ENCODE assay signal across 22 cellular contexts in the genomic region with DNA sequence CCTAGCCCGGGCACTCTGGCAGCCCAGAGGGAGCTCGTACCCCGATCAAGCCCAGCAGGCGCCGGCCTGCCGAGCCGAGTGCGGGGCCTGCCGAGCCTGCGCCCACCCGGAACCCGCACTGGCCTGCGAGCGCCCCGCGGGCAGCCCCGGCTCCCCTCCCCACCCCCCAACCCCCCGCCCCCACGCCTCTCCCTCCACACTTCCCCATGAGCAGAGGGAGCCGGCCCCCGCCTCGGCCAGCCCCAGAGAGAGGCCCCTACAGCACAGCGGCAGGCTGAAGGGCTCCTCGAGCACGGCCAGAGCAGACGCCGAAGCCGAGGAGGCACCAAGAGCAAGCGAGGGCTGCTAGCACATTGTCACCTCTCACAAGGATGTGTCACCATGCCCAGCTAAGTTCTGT.
"Had no signal": no experiment of that assay in that cellular context is flagged by ENCODE, and none has a peak within 500 bp of the region (broad histone marks: within the 10 kb centered on the region; RNA-seq: fewer than 3 reads in every experiment).

No MANE protein-coding gene starts in this region.

- FAIRE-seq: frontal cortex, kidney, TTC549 had no signal

- H3K36me3 Mint-ChIP-seq: activated naive CD4-positive, alpha-beta T cell treated with anti-CD3 and anti-CD28 coated beads, Interleukin-2, amount 50 U/mL, for 72 hours; natural killer cell treated with Interleukin-12 subunit alpha and Interleukin-12 subunit beta and Interleukin-15 and Interleukin-18, amount 100 ng/mL, for 72 hours; stimulated activated effector memory CD8-positive, alpha-beta T cell treated with anti-CD3 and anti-CD28 coated beads, Interleukin-12 subunit alpha, Interleukin-12 subunit beta, amount 100 ng/mL, for 72 hours had no signal

- H3K4me3 Mint-ChIP-seq: activated CD4-positive, alpha-beta T cell treated with anti-CD3 and anti-CD28 coated beads, Interleukin-2, amount 10 ng/mL, durations not matched to agents 24 days and 14 days; activated T-cell treated with anti-CD3 and anti-CD28 coated beads, Interleukin-2, amount 50 U/mL, for 72 hours; memory B cell; natural killer cell treated with Interleukin-12 subunit alpha and Interleukin-12 subunit beta and Interleukin-15 and Interleukin-18, amount 100 ng/mL, for 72 hours; stimulated activated effector memory CD8-positive, alpha-beta T cell treated with anti-CD3 and anti-CD28 coated beads, Interleukin-12 subunit alpha, Interleukin-12 subunit beta, amount 100 ng/mL, for 72 hours had no signal

- H3K9me3 ChIP-seq: heart left ventricle, thoracic aorta, uterus had no signal

- H3K4me1 Mint-ChIP-seq: activated CD4-positive, alpha-beta T cell treated with anti-CD3 and anti-CD28 coated beads, Interleukin-2, amount 10 ng/mL, durations not matched to agents 24 days and 14 days had no signal

- H3K4me3 ChIP-seq: coronary artery, heart left ventricle, thoracic aorta, uterus had no signal

- H3K27me3 Mint-ChIP-seq: activated CD4-positive, alpha-beta T cell treated with anti-CD3 and anti-CD28 coated beads, Interleukin-2, amount 10 ng/mL, durations not matched to agents 24 days and 14 days; memory B cell; natural killer cell treated with Interleukin-12 subunit alpha and Interleukin-12 subunit beta and Interleukin-15 and Interleukin-18, amount 100 ng/mL, for 72 hours had no signal

- H3K27ac ChIP-seq: coronary artery, epithelial cell of prostate, heart left ventricle, thoracic aorta, uterus had no signal

- H3K36me3 ChIP-seq: thoracic aorta, uterus had no signal

- H3K9me3 Mint-ChIP-seq: activated CD4-positive, alpha-beta T cell treated with anti-CD3 and anti-CD28 coated beads, Interleukin-2, amount 10 ng/mL, durations not matched to agents 24 days and 14 days; activated naive CD4-positive, alpha-beta T cell treated with anti-CD3 and anti-CD28 coated beads, Interleukin-2, amount 50 U/mL, for 72 hours; activated T-cell treated with anti-CD3 and anti-CD28 coated beads, Interleukin-2, amount 50 U/mL, for 72 hours; memory B cell; natural killer cell treated with Interleukin-12 subunit alpha and Interleukin-12 subunit beta and Interleukin-15 and Interleukin-18, amount 100 ng/mL, for 72 hours; stimulated activated effector memory CD8-positive, alpha-beta T cell treated with anti-CD3 and anti-CD28 coated beads, Interleukin-12 subunit alpha, Interleukin-12 subunit beta, amount 100 ng/mL, for 72 hours had no signal

- DNase-seq: activated CD4-positive, alpha-beta T cell treated with anti-CD3 and anti-CD28 coated beads, Interleukin-2, amount 10 ng/mL, durations not matched to agents 24 days and 14 days; activated CD4-positive, CD25-positive, alpha-beta regulatory T cell; activated CD8-positive, alpha-beta memory T cell treated with anti-CD3 and anti-CD28 coated beads, Interleukin-2, amount 50 U/mL, for 48 hours; activated gamma-delta T cell; activated T-cell treated with anti-CD3 and anti-CD28 coated beads, Interleukin-2, amount 50 U/mL, for 72 hours; effector CD8-positive, alpha-beta T cell; heart left ventricle; kidney; left ventricle myocardium superior; stimulated activated CD4-positive, alpha-beta T cell treated with anti-CD3 and anti-CD28 coated beads, Interleukin-1b, Interleukin-23, amount 100 ng/mL, for 48 hours; T-helper 2 cell; uterus had no signal

- ATAC-seq: activated naive CD4-positive, alpha-beta T cell treated with anti-CD3 and anti-CD28 coated beads, Interleukin-2, amount 50 U/mL, for 72 hours; activated T-cell treated with anti-CD3 and anti-CD28 coated beads, Interleukin-2, amount 50 U/mL, for 72 hours; heart left ventricle; left ventricle myocardium superior; natural killer cell treated with Interleukin-12 subunit alpha and Interleukin-12 subunit beta and Interleukin-15 and Interleukin-18, amount 100 ng/mL, for 72 hours; sciatic nerve; stimulated activated effector memory CD8-positive, alpha-beta T cell treated with anti-CD3 and anti-CD28 coated beads, Interleukin-12 subunit alpha, Interleukin-12 subunit beta, amount 100 ng/mL, for 72 hours had no signal

- H3K4me1 ChIP-seq: heart left ventricle, uterus had no signal

- H3K27me3 ChIP-seq: heart left ventricle, uterus had no signal

- H3K27ac Mint-ChIP-seq: activated CD4-positive, alpha-beta T cell treated with anti-CD3 and anti-CD28 coated beads, Interleukin-2, amount 10 ng/mL, durations not matched to agents 24 days and 14 days; activated T-cell treated with anti-CD3 and anti-CD28 coated beads, Interleukin-2, amount 50 U/mL, for 72 hours; memory B cell; natural killer cell treated with Interleukin-12 subunit alpha and Interleukin-12 subunit beta and Interleukin-15 and Interleukin-18, amount 100 ng/mL, for 72 hours; stimulated activated effector memory CD8-positive, alpha-beta T cell treated with anti-CD3 and anti-CD28 coated beads, Interleukin-12 subunit alpha, Interleukin-12 subunit beta, amount 100 ng/mL, for 72 hours had no signal
